Comparison of ENCODE assay signal across 12 cellular contexts in the genomic region with DNA sequence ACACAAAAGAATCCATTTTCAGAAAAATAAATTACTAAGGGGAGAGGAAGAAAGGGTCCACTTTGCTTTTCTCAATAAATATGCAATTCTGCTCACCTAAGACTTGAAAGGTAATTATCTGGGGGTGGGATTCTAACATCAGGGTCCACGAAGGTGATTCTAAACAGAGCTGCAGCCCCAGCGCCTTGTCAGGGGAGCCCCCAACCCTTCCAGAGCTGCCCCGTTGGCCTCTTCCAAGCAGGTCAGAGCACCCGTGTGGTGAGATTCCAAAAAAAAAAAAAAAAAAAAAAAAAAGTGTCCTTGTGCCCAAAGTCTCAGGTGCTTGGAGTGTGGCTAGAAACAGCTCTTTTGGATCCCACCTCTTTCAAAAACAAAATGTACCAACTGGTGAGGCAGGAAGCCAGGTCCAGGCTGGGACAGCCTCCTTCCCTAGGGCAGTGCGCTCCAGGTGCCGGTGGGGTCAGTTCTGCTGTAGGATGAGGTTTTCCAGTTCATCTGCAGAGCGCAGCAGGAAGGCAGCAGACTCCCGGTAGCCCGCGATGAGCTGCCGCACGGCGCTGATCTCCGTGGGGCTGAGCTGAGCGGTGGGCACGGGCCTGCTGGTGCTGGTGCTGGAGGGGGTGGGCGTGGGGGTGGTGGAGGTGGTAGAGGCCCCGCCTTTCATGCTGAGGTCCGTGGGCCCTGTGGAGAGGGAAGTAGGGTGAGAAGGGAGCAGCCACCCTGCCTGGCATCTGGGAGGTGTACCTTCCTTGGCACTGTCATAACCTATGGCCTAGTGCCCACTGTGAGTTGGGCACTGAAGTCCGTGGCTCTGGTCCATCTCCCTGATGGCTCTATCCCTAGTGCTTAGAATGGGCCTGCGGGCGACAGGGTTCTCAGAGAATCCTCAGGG.
DNase-seq lines count a peak whose midpoint lies in the region; ATAC-seq, FAIRE-seq and TF ChIP-seq lines count a peak whose summit lies in the region.
"Had no signal": no experiment of that assay in that cellular context is flagged by ENCODE, and none has a peak within 500 bp of the region (broad histone marks: within the 10 kb centered on the region; RNA-seq: fewer than 3 reads in every experiment).

No MANE protein-coding gene starts in this region.

- H3K36me3 Mint-ChIP-seq in activated naive CD4-positive, alpha-beta T cell treated with anti-CD3 and anti-CD28 coated beads for 36 hours (ENCODE audit: low read depth), result peaks cover 5% of the 10 kb centered on the region
- peaks cover 17% of the 10 kb centered on the region for H3K36me3 Mint-ChIP-seq in stimulated activated memory B cell treated with anti-CD40 and anti-IgM and Interleukin-4, amounts not matched to agents 10 μg/mL and 1 μg/mL and 100 μg/mL, for 72 hours

- intact Hi-C loops in activated naive CD4-positive, alpha-beta T cell treated with anti-CD3 and anti-CD28 coated beads for 36 hours (cut with micrococcal nuclease), result no loop called here
- intact Hi-C loops in GM12878 (cut with micrococcal nuclease; ENCODE audit: unreplicated experiment), result no loop called here
- intact Hi-C loops in right lobe of liver (cut with DNase I), result no loop called here

- no peak overlapping the region for H3K9ac ChIP-seq in GM12878 (ENCODE audit: control insufficient read depth, insufficient read depth, low read length)

- H3K27ac Mint-ChIP-seq in activated naive CD4-positive, alpha-beta T cell treated with anti-CD3 and anti-CD28 coated beads for 36 hours, result peak overlapping the region; percentile 73
- peak overlapping the region; percentile 4 for H3K27ac Mint-ChIP-seq in stimulated activated memory B cell treated with anti-CD40 and anti-IgM and Interleukin-4, amounts not matched to agents 10 μg/mL and 1 μg/mL and 100 μg/mL, for 72 hours

- H3K4me2 ChIP-seq in GM12878 (ENCODE audit: control insufficient read depth, insufficient read depth), result no peak overlapping the region

- no peak for DNase-seq in activated naive CD4-positive, alpha-beta T cell treated with anti-CD3 and anti-CD28 coated beads for 36 hours
- DNase-seq in activated naive CD4-positive, alpha-beta T cell treated with anti-CD3 and anti-CD28 coated beads, Interleukin-2, amount 50 U/mL, for 16 hours, result no peak
- DNase-seq in GM12878 (ENCODE audit: low read depth, low spot score) (no peak), right lobe of liver (peak in 2 of 3 donors; percentile 62 to 69), anterior cingulate cortex (lab: John Stamatoyannopoulos, UW) (no peak), mucosa of gallbladder (ENCODE audit: low spot score) (no peak)
- DNase-seq: ACHN; activated CD4-positive, CD25-positive, alpha-beta regulatory T cell had no signal

- H3K27me3 ChIP-seq in GM12878 (replicated peaks in 1 of 2; ENCODE audit: control insufficient read depth in 2 of 2, insufficient read depth in 2 of 2, low read length in 1 of 2), result no peaks in the 10 kb centered on the region
- no peaks in the 10 kb centered on the region for H3K27me3 ChIP-seq in right lobe of liver

- H3K36me3 ChIP-seq in GM12878 (ENCODE audit: control insufficient read depth in 2 of 2, insufficient read depth in 2 of 2, low read length in 1 of 2) (peaks cover 0 to 1% of the 10 kb centered on the region in 2 experiments; a peak in 2 of 4 replicates), right lobe of liver (peaks cover 0 to 16% (median 3%) of the 10 kb centered on the region in 4 donors)

- no peak for TF ChIP-seq EP300 in GM12878 (IDR thresholded peaks at IDR 0.05; ENCODE audit: borderline replicate concordance in 1 of 2, control insufficient read depth in 1 of 2, low read depth in 2 of 2, low read length in 2 of 2)

- H3K9me3 ChIP-seq in GM12878 (replicated peaks; ENCODE audit: control insufficient read depth, insufficient read depth, low read length) (no peaks in the 10 kb centered on the region), right lobe of liver (no peaks in the 10 kb centered on the region)

- WGBS in GM12878 (ENCODE audit: insufficient coverage, insufficient replicate concordance, low lambda C conversion rate, missing lambda C conversion rate), result 91% methylated on average over 21 of the region's 22 CpGs
- 73% methylated on average over 8 of the region's 22 CpGs for WGBS in right lobe of liver (ENCODE audit: insufficient coverage, low coverage, low lambda C conversion rate, missing lambda C conversion rate)

- RAD21 ChIA-PET in GM12878 (lab: Charles Lee; ENCODE audit: unreplicated experiment), result no interaction called here

- H3K27me3 Mint-ChIP-seq in activated naive CD4-positive, alpha-beta T cell treated with anti-CD3 and anti-CD28 coated beads for 36 hours (ENCODE audit: low read depth), result no peaks in the 10 kb centered on the region
- H3K27me3 Mint-ChIP-seq in stimulated activated memory B cell treated with anti-CD40 and anti-IgM and Interleukin-4, amounts not matched to agents 10 μg/mL and 1 μg/mL and 100 μg/mL, for 72 hours, result no peaks in the 10 kb centered on the region

- POLR2A ChIA-PET in GM12878 (lab: Charles Lee), result interaction anchor here (0.7 kb wide), 1 partner anchor 42 kb away, joined by 8 read pairs; no protein-coding TSS in a partner anchor

- H3K4me1 ChIP-seq in GM12878 (ENCODE audit: control insufficient read depth, insufficient read depth, low read length), result no peaks in the 10 kb centered on the region
- peaks cover 0 to 21% (median under 1%) of the 10 kb centered on the region in 4 donors for H3K4me1 ChIP-seq in right lobe of liver

- BruUV-seq in GM12878 (replicated peaks; lab: Mats Ljungman, UMichigan), result no TSS peak

- no peaks in the 10 kb centered on the region for H3K9me3 Mint-ChIP-seq in activated naive CD4-positive, alpha-beta T cell treated with anti-CD3 and anti-CD28 coated beads for 36 hours
- H3K9me3 Mint-ChIP-seq in stimulated activated memory B cell treated with anti-CD40 and anti-IgM and Interleukin-4, amounts not matched to agents 10 μg/mL and 1 μg/mL and 100 μg/mL, for 72 hours, result no peaks in the 10 kb centered on the region

- peaks cover 9% of the 10 kb centered on the region for H3K4me1 Mint-ChIP-seq in activated naive CD4-positive, alpha-beta T cell treated with anti-CD3 and anti-CD28 coated beads for 36 hours (ENCODE audit: low read depth)
- H3K4me1 Mint-ChIP-seq in stimulated activated memory B cell treated with anti-CD40 and anti-IgM and Interleukin-4, amounts not matched to agents 10 μg/mL and 1 μg/mL and 100 μg/mL, for 72 hours, result peaks cover 46% of the 10 kb centered on the region

- no peak for ATAC-seq in GM12878
- ATAC-seq in right lobe of liver, result peak; percentile 27 to 67 (median 43)
- ATAC-seq in stimulated activated memory B cell treated with anti-CD40 and anti-IgM and Interleukin-4, amounts not matched to agents 10 μg/mL and 1 μg/mL and 100 μg/mL, for 72 hours, result no peak
- no peak for ATAC-seq in GM18511 (IDR thresholded peaks at IDR 0.05; ENCODE audit: unreplicated experiment)

- in situ Hi-C loops in GM12878 (cut with MboI), result no loop called here

- TF ChIP-seq CTCF in GM12878 (IDR thresholded peaks at IDR 0.05 in 2 of 3, conservative IDR thresholded peaks at IDR 0.05 in 1 of 3; ENCODE audit: control insufficient read depth in 2 of 3, extremely low read depth in 1 of 3, insufficient read depth in 1 of 3, low read depth in 3 of 3, low read length in 3 of 3) (no peak), right lobe of liver (IDR thresholded peaks at IDR 0.05) (no peak)

- H4K20me1 ChIP-seq in GM12878 (ENCODE audit: control insufficient read depth, insufficient read depth), result no peaks in the 10 kb centered on the region

- FAIRE-seq in GM12878 (lab: Jason Lieb, UNC), result no peak

- H3K79me2 ChIP-seq in GM12878 (ENCODE audit: control insufficient read depth, insufficient read depth, low read length), result no peaks in the 10 kb centered on the region

- SMC1A ChIA-PET in GM12878 (lab: Charles Lee; ENCODE audit: uncharacterized antibody, unreplicated experiment), result no interaction called here

- no peak overlapping the region for H3K4me3 Mint-ChIP-seq in activated naive CD4-positive, alpha-beta T cell treated with anti-CD3 and anti-CD28 coated beads for 36 hours
- no peak overlapping the region for H3K4me3 Mint-ChIP-seq in stimulated activated memory B cell treated with anti-CD40 and anti-IgM and Interleukin-4, amounts not matched to agents 10 μg/mL and 1 μg/mL and 100 μg/mL, for 72 hours

- no peak overlapping the region for H3K4me3 ChIP-seq in GM12878
- H3K4me3 ChIP-seq in right lobe of liver, result no peak overlapping the region
- H3K4me3 ChIP-seq: SK-N-MC had no signal

- peak; percentile 31; the same call in 1 of the 2 replicates for TF ChIP-seq POLR2A in GM12878 (IDR thresholded peaks at IDR 0.05; ENCODE audit: low read depth, low read length)
- TF ChIP-seq POLR2A in right lobe of liver (IDR thresholded peaks at IDR 0.05), result no peak

- H3K27ac ChIP-seq in GM12878 (ENCODE audit: control insufficient read depth, insufficient read depth), result no peak overlapping the region
- no peak overlapping the region for H3K27ac ChIP-seq in right lobe of liver
- H3K27ac ChIP-seq: HL-60, SK-N-MC had no signal

- no peak overlapping the region for H2AFZ ChIP-seq in GM12878 (ENCODE audit: control insufficient read depth, low read depth, low read length)

- TF ChIP-seq RAD21 in GM12878 (IDR thresholded peaks at IDR 0.05; ENCODE audit: insufficient read depth, low read depth, low read length), result no peak

- CTCF ChIA-PET in activated naive CD4-positive, alpha-beta T cell treated with anti-CD3 and anti-CD28 coated beads for 36 hours (lab: Charles Lee), result interaction anchor here (0.6 kb wide), 1 partner anchor 24 kb away, joined by 3 read pairs; no protein-coding TSS in a partner anchor
- CTCF ChIA-PET in GM12878 (lab: Yijun Ruan, JAX), result interaction anchor here (0.6 kb wide), 2 partner anchors 34 to 45 kb away, joined by 3 read pairs; no protein-coding TSS in a partner anchor

TF ChIP-seq in GM12878, 131 proteins besides CTCF, POLR2A, EP300 and RAD21:
- TF ChIP-seq JUND (IDR thresholded peaks at IDR 0.05; ENCODE audit: low read depth, low read length) (no peak), YY1 (IDR thresholded peaks at IDR 0.05; ENCODE audit: low read depth, low read length) (no peak), PAX8 (IDR thresholded peaks at IDR 0.05) (no peak), SRF (IDR thresholded peaks at IDR 0.05; ENCODE audit: low read depth in 2 of 2, low read length in 2 of 2) (0 out of 4 replicates have a peak, but pooled peaks of 1 of the 2 experiments have one; percentile 8)

Comparison
In these comparisons a context has a peak if more than half of its experiments do, and no peak if none do; other contexts are left out.
1. DNase-seq: peak in right lobe of liver (2 of 3); none in activated naive CD4-positive, alpha-beta T cell treated with anti-CD3 and anti-CD28 coated beads for 36 hours (single experiment), activated naive CD4-positive, alpha-beta T cell treated with anti-CD3 and anti-CD28 coated beads, Interleukin-2, amount 50 U/mL, for 16 hours (single experiment), GM12878 (single experiment), anterior cingulate cortex (0 of 58) and mucosa of gallbladder (single experiment).
2. ATAC-seq: peak in right lobe of liver (4 of 4); none in GM12878 (single experiment), stimulated activated memory B cell treated with anti-CD40 and anti-IgM and Interleukin-4, amounts not matched to agents 10 μg/mL and 1 μg/mL and 100 μg/mL, for 72 hours (single experiment) and GM18511 (single experiment).